ENCODE assay signal across 12 cellular contexts in the genomic region with DNA sequence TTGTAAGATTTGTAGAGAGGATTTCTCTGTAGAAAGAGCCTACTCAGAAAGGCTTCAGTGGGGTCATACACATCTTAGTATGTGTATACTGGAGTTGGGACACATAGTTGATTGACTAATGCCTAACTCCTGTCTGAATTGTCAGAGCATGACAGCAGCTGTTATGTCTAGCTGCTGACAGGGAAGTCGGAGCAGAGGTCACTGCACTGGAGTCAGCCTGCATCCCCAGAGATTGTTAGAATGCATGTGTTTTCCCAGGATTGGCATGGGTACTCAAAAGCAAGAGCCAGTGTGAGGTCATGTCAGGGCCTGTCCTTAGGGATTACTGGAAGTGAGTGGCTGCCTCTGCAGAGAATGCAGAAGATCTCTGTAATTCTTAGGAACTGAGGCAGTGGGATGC.
DNase-seq lines count a peak whose midpoint lies in the region; ATAC-seq and TF ChIP-seq lines count a peak whose summit lies in the region.
"Had no signal": no experiment of that assay in that cellular context is flagged by ENCODE, and none has a peak within 500 bp of the region (broad histone marks: within the 10 kb centered on the region; RNA-seq: fewer than 3 reads in every experiment).

No MANE protein-coding gene starts in this region.

- no peak overlapping the region for H3K4me3 Mint-ChIP-seq in neural progenitor cell

- no peaks in the 10 kb centered on the region for H4K20me1 ChIP-seq in neural progenitor cell (ENCODE audit: low read depth)
- H4K20me1 ChIP-seq: BLaER1 had no signal

- H3K79me2 ChIP-seq in neural progenitor cell (ENCODE audit: low read depth) = no peaks in the 10 kb centered on the region

- H3K36me3 Mint-ChIP-seq in neural progenitor cell = no peaks in the 10 kb centered on the region

- H3K9ac ChIP-seq in neural progenitor cell = no peak overlapping the region
- H3K9ac ChIP-seq: BLaER1 had no signal

- H3K4me3 ChIP-seq in left ventricle myocardium inferior (no peak overlapping the region), neural progenitor cell (no peak overlapping the region)
- H3K4me3 ChIP-seq: BLaER1, SJSA1, uterus had no signal

- intact Hi-C loops in left ventricle myocardium inferior (cut with micrococcal nuclease) = no loop called here
- intact Hi-C loops in left colon (cut with DNase I, micrococcal nuclease) = no loop called here
- intact Hi-C loops in head of caudate nucleus (cut with DNase I) = no loop called here

- peak overlapping the region; percentile 47 for H2AFZ ChIP-seq in neural progenitor cell (replicated peaks)

- H3K4me1 Mint-ChIP-seq in neural progenitor cell = peaks cover 13% of the 10 kb centered on the region

- DNase-seq in GM03348 (ENCODE audit: low spot score) (peak; percentile 21), brain pericyte (ENCODE audit: low read depth, low spot score) (peak; percentile 37), left ventricle myocardium inferior (no peak), neural progenitor cell (ENCODE audit: low spot score) (peak; percentile 12), left colon (no peak), head of caudate nucleus (no peak)
- DNase-seq: activated CD4-positive, CD25-positive, alpha-beta regulatory T cell; uterus had no signal

- peaks cover 2% of the 10 kb centered on the region for H3K27me3 Mint-ChIP-seq in neural progenitor cell (ENCODE audit: insufficient read depth, low read depth)

- ATAC-seq in left colon = no peak
- no peak for ATAC-seq in HG03469 (IDR thresholded peaks at IDR 0.05; ENCODE audit: unreplicated experiment)
- no peak for ATAC-seq in HG03342 (IDR thresholded peaks at IDR 0.05; ENCODE audit: unreplicated experiment)

- TF ChIP-seq CTCF in left ventricle myocardium inferior (IDR thresholded peaks at IDR 0.05; ENCODE audit: borderline replicate concordance) = no peak
- no peak for TF ChIP-seq CTCF in neural progenitor cell (IDR thresholded peaks at IDR 0.05)

- H3K9me3 ChIP-seq in left ventricle myocardium inferior (replicated peaks) (no peaks in the 10 kb centered on the region), neural progenitor cell (ENCODE audit: low read depth) (no peaks in the 10 kb centered on the region)
- H3K9me3 ChIP-seq: BLaER1, SJSA1, uterus had no signal

- no peak overlapping the region for H3K4me2 ChIP-seq in neural progenitor cell
- H3K4me2 ChIP-seq: BLaER1 had no signal

- H3K36me3 ChIP-seq in left ventricle myocardium inferior = peaks cover 5% of the 10 kb centered on the region
- H3K36me3 ChIP-seq in neural progenitor cell = no peaks in the 10 kb centered on the region
- H3K36me3 ChIP-seq: BLaER1, SJSA1, uterus had no signal

- no peaks in the 10 kb centered on the region for H3F3A ChIP-seq in neural progenitor cell (ENCODE audit: low read depth)

- peak overlapping the region; percentile 14 for H3K27ac ChIP-seq in left ventricle myocardium inferior (replicated peaks)
- no peak overlapping the region for H3K27ac ChIP-seq in neural progenitor cell
- H3K27ac ChIP-seq: BLaER1, SJSA1, uterus had no signal

- H3K27me3 ChIP-seq in left ventricle myocardium inferior (ENCODE audit: low read depth) (no peaks in the 10 kb centered on the region), neural progenitor cell (no peaks in the 10 kb centered on the region)
- H3K27me3 ChIP-seq: BLaER1, SJSA1, uterus had no signal

- no peak overlapping the region for H3K27ac Mint-ChIP-seq in neural progenitor cell

- H3K9me3 Mint-ChIP-seq in neural progenitor cell = no peaks in the 10 kb centered on the region

- H3K4me1 ChIP-seq in left ventricle myocardium inferior = peaks cover 22% of the 10 kb centered on the region
- H3K4me1 ChIP-seq in neural progenitor cell = peaks cover 6% of the 10 kb centered on the region
- H3K4me1 ChIP-seq: BLaER1, uterus had no signal

Comparison
In these comparisons a context has a peak if more than half of its experiments do, and no peak if none do; other contexts are left out.
1. DNase-seq: peak in GM03348 (single experiment), brain pericyte (single experiment) and neural progenitor cell (single experiment); none in left ventricle myocardium inferior (single experiment), left colon (0 of 2) and head of caudate nucleus (0 of 42).